In the genomic region with DNA sequence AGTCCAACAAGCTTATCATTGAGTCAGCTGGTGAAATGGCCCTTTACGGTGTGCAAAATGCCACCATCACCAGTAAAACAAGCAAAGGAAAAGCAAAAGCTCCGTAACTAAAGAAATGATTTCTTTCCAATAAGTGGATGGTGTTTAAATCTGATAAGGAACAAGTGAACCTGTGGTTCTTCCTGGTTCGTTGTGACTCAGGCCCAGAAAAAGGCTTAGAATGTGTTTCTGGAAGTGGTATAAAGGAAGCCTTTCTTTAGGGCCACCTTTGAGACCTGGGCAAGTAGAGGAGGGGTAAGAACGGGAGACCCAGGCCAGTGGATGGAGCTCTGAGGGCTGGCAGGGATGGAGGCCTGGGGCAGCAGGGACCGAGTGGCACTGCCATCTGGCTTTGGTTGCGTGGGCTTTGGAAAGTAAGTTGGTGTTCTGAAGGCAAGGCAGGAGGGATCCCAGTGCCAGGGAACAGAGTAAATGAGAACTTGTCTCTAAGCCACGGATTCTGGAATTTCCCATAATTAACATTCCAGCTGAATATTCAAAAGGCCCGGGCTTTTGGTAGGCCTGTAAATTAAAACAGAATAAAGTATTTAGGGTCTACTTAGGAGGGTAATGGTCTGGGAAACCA, we compare ENCODE assay signal across 16 cellular contexts.
"Had no signal": no experiment of that assay in that cellular context is flagged by ENCODE, and none has a peak within 500 bp of the region (broad histone marks: within the 10 kb centered on the region; RNA-seq: fewer than 3 reads in every experiment).

No MANE protein-coding gene starts in this region.

- H3K27me3 ChIP-seq: dorsolateral prefrontal cortex, suprapubic skin, upper lobe of left lung had no signal

- H3K36me3 Mint-ChIP-seq: activated naive CD8-positive, alpha-beta T cell treated with anti-CD3 and anti-CD28 coated beads, Interleukin-2, amount 10 ng/mL, durations not matched to agents 7 days and 5 days; naive thymus-derived CD4-positive, alpha-beta T cell had no signal

- H3K9me3 Mint-ChIP-seq: activated CD4-positive, alpha-beta T cell treated with anti-CD3 and anti-CD28 coated beads, Interleukin-2, amount 10 ng/mL, durations not matched to agents 7 days and 5 days; activated naive CD8-positive, alpha-beta T cell treated with anti-CD3 and anti-CD28 coated beads, Interleukin-2, amount 10 ng/mL, durations not matched to agents 7 days and 5 days; endodermal cell had no signal

- DNase-seq: activated CD4-positive, alpha-beta T cell treated with anti-CD3 and anti-CD28 coated beads, Interleukin-2, amount 10 ng/mL, durations not matched to agents 7 days and 5 days; activated naive CD4-positive, alpha-beta T cell; activated naive CD8-positive, alpha-beta T cell treated with anti-CD3 and anti-CD28 coated beads, Interleukin-2, amount 10 ng/mL, durations not matched to agents 7 days and 5 days; aorta; endodermal cell; mucosa of descending colon; naive thymus-derived CD4-positive, alpha-beta T cell; right cardiac atrium; stimulated activated CD4-positive, alpha-beta T cell treated with anti-CD3 and anti-CD28 coated beads, Interleukin-4, amount 100 ng/mL, for 4 hours; stimulated activated naive CD8-positive, alpha-beta T cell treated with anti-CD3 and anti-CD28 coated beads, Interleukin-15, Interleukin-2, amounts not matched to agents 100 U/mL and 50 U/mL, for 24 hours had no signal

- H3K27ac ChIP-seq: skin epidermis, suprapubic skin, upper lobe of left lung had no signal

- H3K27me3 Mint-ChIP-seq: activated naive CD8-positive, alpha-beta T cell treated with anti-CD3 and anti-CD28 coated beads, Interleukin-2, amount 10 ng/mL, durations not matched to agents 7 days and 5 days had no signal

- H3K4me1 Mint-ChIP-seq: activated CD4-positive, alpha-beta T cell treated with anti-CD3 and anti-CD28 coated beads, Interleukin-2, amount 10 ng/mL, durations not matched to agents 7 days and 5 days; activated naive CD8-positive, alpha-beta T cell treated with anti-CD3 and anti-CD28 coated beads, Interleukin-2, amount 10 ng/mL, durations not matched to agents 7 days and 5 days; endodermal cell had no signal

- H3K4me3 ChIP-seq: dorsolateral prefrontal cortex, lung, mucosa of descending colon, skin epidermis, suprapubic skin, upper lobe of left lung had no signal

- H3K4me1 ChIP-seq: suprapubic skin, upper lobe of left lung had no signal

- H3K27ac Mint-ChIP-seq: activated CD4-positive, alpha-beta T cell treated with anti-CD3 and anti-CD28 coated beads, Interleukin-2, amount 10 ng/mL, durations not matched to agents 7 days and 5 days; activated naive CD8-positive, alpha-beta T cell treated with anti-CD3 and anti-CD28 coated beads, Interleukin-2, amount 10 ng/mL, durations not matched to agents 7 days and 5 days; endodermal cell; naive thymus-derived CD4-positive, alpha-beta T cell; progenitor cell of endocrine pancreas had no signal

- H3K9me3 ChIP-seq: mucosa of descending colon, suprapubic skin, upper lobe of left lung had no signal

- H3K36me3 ChIP-seq: suprapubic skin, upper lobe of left lung had no signal

- H3K4me3 Mint-ChIP-seq: activated CD4-positive, alpha-beta T cell treated with anti-CD3 and anti-CD28 coated beads, Interleukin-2, amount 10 ng/mL, durations not matched to agents 7 days and 5 days; activated naive CD8-positive, alpha-beta T cell treated with anti-CD3 and anti-CD28 coated beads, Interleukin-2, amount 10 ng/mL, durations not matched to agents 7 days and 5 days; endodermal cell; naive thymus-derived CD4-positive, alpha-beta T cell had no signal

- ATAC-seq: mucosa of descending colon; naive thymus-derived CD4-positive, alpha-beta T cell; right cardiac atrium; stimulated activated naive CD8-positive, alpha-beta T cell treated with anti-CD3 and anti-CD28 coated beads, Interleukin-15, Interleukin-2, amounts not matched to agents 100 U/mL and 50 U/mL, for 24 hours had no signal
